ENCODE assay signal across 9 cellular contexts in the genomic region with DNA sequence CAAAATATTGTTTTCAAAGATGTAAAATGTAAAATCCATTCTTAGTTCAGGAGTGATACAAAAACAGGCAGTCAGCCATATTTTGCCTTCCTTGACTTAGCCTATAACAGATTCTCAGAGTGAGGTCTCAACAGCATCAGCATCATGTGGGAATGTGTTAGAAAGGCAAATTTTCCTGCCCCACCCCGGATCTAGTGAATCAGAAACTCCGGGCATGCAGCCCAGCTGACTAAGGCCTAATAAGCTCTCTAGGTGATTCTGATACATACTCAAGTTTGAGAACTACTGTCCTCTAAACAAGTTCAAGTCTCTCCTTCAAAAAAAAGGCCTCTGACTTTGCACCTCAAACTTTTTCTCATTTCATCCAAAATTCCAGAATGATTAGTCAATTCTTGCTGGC. TPM values are rescaled to one million over a fixed set of nuclear protein-coding genes. Genes with fewer than 3 reads are reported as not detected.
DNase-seq lines count a peak whose midpoint lies in the region; ATAC-seq and TF ChIP-seq lines count a peak whose summit lies in the region.
"Had no signal": no experiment of that assay in that cellular context is flagged by ENCODE, and none has a peak within 500 bp of the region (broad histone marks: within the 10 kb centered on the region; RNA-seq: fewer than 3 reads in every experiment).

No MANE protein-coding gene starts in this region.

- no peaks in the 10 kb centered on the region for H3K36me3 Mint-ChIP-seq in HFFc6 (ENCODE audit: low read depth)

- peaks cover 70% of the 10 kb centered on the region for H3K4me1 Mint-ChIP-seq in HFFc6 (ENCODE audit: low read depth)

- ATAC-seq in GM21528 (IDR thresholded peaks at IDR 0.05; ENCODE audit: low FRiP score, unreplicated experiment) = no peak
- ATAC-seq in HG02588 (IDR thresholded peaks at IDR 0.05; ENCODE audit: unreplicated experiment) = no peak
- no peak for ATAC-seq in GM18858 (IDR thresholded peaks at IDR 0.05; ENCODE audit: unreplicated experiment)
- ATAC-seq in GM18511 (IDR thresholded peaks at IDR 0.05; ENCODE audit: unreplicated experiment) = no peak

- TF ChIP-seq CTCF in HFFc6 (IDR thresholded peaks at IDR 0.05) = no peak

- H3K9me3 Mint-ChIP-seq in HFFc6 = no peaks in the 10 kb centered on the region

- H3K27ac Mint-ChIP-seq in HFFc6 = peak overlapping the region; percentile 89

- no peaks in the 10 kb centered on the region; the same call in 1 of the 2 replicates for H3K27me3 Mint-ChIP-seq in HFFc6 (ENCODE audit: insufficient read depth)

- DNase-seq in HFFc6 (peak; percentile 97), amniotic epithelial cell (ENCODE audit: low read depth) (peak; percentile 92), glomerular visceral epithelial cell (ENCODE audit: extremely low spot score) (peak; percentile 89), stromal cell of bone marrow (ENCODE audit: low read depth) (peak; percentile 99)
- DNase-seq: effector memory CD4-positive, alpha-beta T cell had no signal

- H3K4me3 Mint-ChIP-seq in HFFc6 = no peak overlapping the region

RNA-seq across cellular contexts. Expression of gene PRRC2C, which starts 46.9 kb away (rescaled TPM):
- 100 to 1,000 TPM; 125 to 144 (median 136) TPM for total RNA-seq in HFFc6 (2021; fragmentation: NEBNext Ultra II Directional; extraction: Animal tissue kit (Norgen Biotek cat#: 25700))
